In the genomic region with DNA sequence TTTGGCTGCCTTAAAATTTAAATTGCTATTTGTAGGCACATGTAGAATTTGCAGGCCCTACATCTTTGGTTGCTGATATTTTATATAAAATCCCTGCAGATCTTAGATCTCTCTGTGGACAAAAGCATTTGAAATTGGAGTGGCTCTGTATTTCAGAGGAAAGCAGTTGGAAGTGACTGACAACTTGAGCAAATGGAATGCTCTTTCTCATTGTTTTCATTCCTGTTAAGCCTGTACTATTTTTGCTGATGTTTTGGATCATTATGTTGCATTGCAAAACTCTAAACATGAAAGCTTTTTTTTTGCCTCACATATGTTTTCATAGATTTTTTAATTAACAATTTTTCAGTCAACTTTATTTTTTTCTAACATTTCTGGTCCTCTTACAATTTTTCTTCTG, we compare ENCODE assay signal across 14 cellular contexts.
DNase-seq lines count a peak whose midpoint lies in the region; ATAC-seq and TF ChIP-seq lines count a peak whose summit lies in the region.
"Had no signal": no experiment of that assay in that cellular context is flagged by ENCODE, and none has a peak within 500 bp of the region (broad histone marks: within the 10 kb centered on the region; RNA-seq: fewer than 3 reads in every experiment).

No MANE protein-coding gene starts in this region.

- H3K79me2 ChIP-seq in GM23338 (replicated peaks; ENCODE audit: insufficient read depth), result no peaks in the 10 kb centered on the region

- no peaks in the 10 kb centered on the region for H3K36me3 Mint-ChIP-seq in GM23338 (ENCODE audit: low read depth)
- H3K36me3 Mint-ChIP-seq in activated T-cell treated with anti-CD3 and anti-CD28 coated beads, Interleukin-2, amount 50 U/mL, for 72 hours (ENCODE audit: insufficient read depth in 2 of 2), result no peaks in the 10 kb centered on the region
- H3K36me3 Mint-ChIP-seq: CD14-positive monocyte; CD8-positive, alpha-beta memory T cell had no signal

- no peak overlapping the region for H2AFZ ChIP-seq in GM23338

- H3K36me3 ChIP-seq in GM23338 (ENCODE audit: insufficient read depth), result no peaks in the 10 kb centered on the region

- ATAC-seq in GM23338, result no peak
- no peak for ATAC-seq in activated T-cell treated with anti-CD3 and anti-CD28 coated beads, Interleukin-2, amount 50 U/mL, for 72 hours (replicated peaks in 1 of 2)
- ATAC-seq in HG03460 (IDR thresholded peaks at IDR 0.05; ENCODE audit: unreplicated experiment), result no peak
- ATAC-seq: HCT116 had no signal

- H3K4me1 Mint-ChIP-seq in GM23338, result peaks cover 9% of the 10 kb centered on the region
- no peaks in the 10 kb centered on the region for H3K4me1 Mint-ChIP-seq in activated T-cell treated with anti-CD3 and anti-CD28 coated beads, Interleukin-2, amount 50 U/mL, for 72 hours (ENCODE audit: low read depth)
- H3K4me1 Mint-ChIP-seq: CD14-positive monocyte; CD8-positive, alpha-beta memory T cell had no signal

- no peaks in the 10 kb centered on the region for H3F3A ChIP-seq in GM23338 (replicated peaks; ENCODE audit: low read depth)

- H3K4me3 ChIP-seq in GM23338 (no peak overlapping the region), retinal pigment epithelial cell (ENCODE audit: low read length) (no peak overlapping the region)

- no peak overlapping the region for H3K4me2 ChIP-seq in GM23338

- no peaks in the 10 kb centered on the region for H3K9me3 Mint-ChIP-seq in GM23338
- H3K9me3 Mint-ChIP-seq in activated T-cell treated with anti-CD3 and anti-CD28 coated beads, Interleukin-2, amount 50 U/mL, for 72 hours, result no peaks in the 10 kb centered on the region
- H3K9me3 Mint-ChIP-seq: CD14-positive monocyte; CD8-positive, alpha-beta memory T cell had no signal

- DNase-seq in GM23338 (ENCODE audit: low spot score), result no peak
- DNase-seq in astrocyte of the hippocampus (ENCODE audit: low read depth, low spot score), result peak; percentile 10
- DNase-seq in fibroblast of peridontal ligament (ENCODE audit: extremely low read depth), result peak; percentile 6
- peak; percentile 9 for DNase-seq in retinal pigment epithelial cell (ENCODE audit: low read depth)
- DNase-seq in activated T-cell treated with anti-CD3 and anti-CD28 coated beads, Interleukin-2, amount 50 U/mL, for 72 hours, result no peak
- DNase-seq in cerebellar nuclear complex (lab: John Stamatoyannopoulos, UW), result no peak
- DNase-seq: Caco-2; CD8-positive, alpha-beta memory T cell; DND-41; GDM1; IMR-90 had no signal

- H3K27ac Mint-ChIP-seq in GM23338, result peak overlapping the region; percentile 4; the same call in 1 of the 2 replicates
- H3K27ac Mint-ChIP-seq in activated T-cell treated with anti-CD3 and anti-CD28 coated beads, Interleukin-2, amount 50 U/mL, for 72 hours, result no peak overlapping the region
- H3K27ac Mint-ChIP-seq: CD14-positive monocyte; CD8-positive, alpha-beta memory T cell had no signal

- H3K4me3 Mint-ChIP-seq in GM23338, result no peak overlapping the region
- H3K4me3 Mint-ChIP-seq in activated T-cell treated with anti-CD3 and anti-CD28 coated beads, Interleukin-2, amount 50 U/mL, for 72 hours, result no peak overlapping the region
- H3K4me3 Mint-ChIP-seq: CD14-positive monocyte; CD8-positive, alpha-beta memory T cell had no signal

- H3K27me3 ChIP-seq in GM23338 (ENCODE audit: insufficient read depth), result no peaks in the 10 kb centered on the region

- TF ChIP-seq CTCF in GM23338 (conservative IDR thresholded peaks at IDR 0.05; ENCODE audit: low read depth in 2 of 2), result no peak
- no peak for TF ChIP-seq CTCF in retinal pigment epithelial cell (conservative IDR thresholded peaks at IDR 0.05; ENCODE audit: low read depth, low read length)

- H3K9me2 ChIP-seq in GM23338 (ENCODE audit: insufficient read depth), result no peaks in the 10 kb centered on the region

- no peaks in the 10 kb centered on the region for H3K27me3 Mint-ChIP-seq in GM23338 (ENCODE audit: insufficient read depth, low read depth, poor library complexity)
- no peaks in the 10 kb centered on the region for H3K27me3 Mint-ChIP-seq in activated T-cell treated with anti-CD3 and anti-CD28 coated beads, Interleukin-2, amount 50 U/mL, for 72 hours (ENCODE audit: low read depth)

- no peaks in the 10 kb centered on the region for H4K20me1 ChIP-seq in GM23338 (replicated peaks; ENCODE audit: insufficient read depth)

- no peak overlapping the region for H3K27ac ChIP-seq in GM23338 (ENCODE audit: low read depth)

- H3K4me1 ChIP-seq in GM23338 (ENCODE audit: insufficient read depth), result no peaks in the 10 kb centered on the region
- H3K4me1 ChIP-seq: Caco-2 had no signal

TF ChIP-seq in GM23338, 12 proteins besides CTCF, POLR2A, EP300 and RAD21 (continues in another document):
- TF ChIP-seq, protein P1, sequence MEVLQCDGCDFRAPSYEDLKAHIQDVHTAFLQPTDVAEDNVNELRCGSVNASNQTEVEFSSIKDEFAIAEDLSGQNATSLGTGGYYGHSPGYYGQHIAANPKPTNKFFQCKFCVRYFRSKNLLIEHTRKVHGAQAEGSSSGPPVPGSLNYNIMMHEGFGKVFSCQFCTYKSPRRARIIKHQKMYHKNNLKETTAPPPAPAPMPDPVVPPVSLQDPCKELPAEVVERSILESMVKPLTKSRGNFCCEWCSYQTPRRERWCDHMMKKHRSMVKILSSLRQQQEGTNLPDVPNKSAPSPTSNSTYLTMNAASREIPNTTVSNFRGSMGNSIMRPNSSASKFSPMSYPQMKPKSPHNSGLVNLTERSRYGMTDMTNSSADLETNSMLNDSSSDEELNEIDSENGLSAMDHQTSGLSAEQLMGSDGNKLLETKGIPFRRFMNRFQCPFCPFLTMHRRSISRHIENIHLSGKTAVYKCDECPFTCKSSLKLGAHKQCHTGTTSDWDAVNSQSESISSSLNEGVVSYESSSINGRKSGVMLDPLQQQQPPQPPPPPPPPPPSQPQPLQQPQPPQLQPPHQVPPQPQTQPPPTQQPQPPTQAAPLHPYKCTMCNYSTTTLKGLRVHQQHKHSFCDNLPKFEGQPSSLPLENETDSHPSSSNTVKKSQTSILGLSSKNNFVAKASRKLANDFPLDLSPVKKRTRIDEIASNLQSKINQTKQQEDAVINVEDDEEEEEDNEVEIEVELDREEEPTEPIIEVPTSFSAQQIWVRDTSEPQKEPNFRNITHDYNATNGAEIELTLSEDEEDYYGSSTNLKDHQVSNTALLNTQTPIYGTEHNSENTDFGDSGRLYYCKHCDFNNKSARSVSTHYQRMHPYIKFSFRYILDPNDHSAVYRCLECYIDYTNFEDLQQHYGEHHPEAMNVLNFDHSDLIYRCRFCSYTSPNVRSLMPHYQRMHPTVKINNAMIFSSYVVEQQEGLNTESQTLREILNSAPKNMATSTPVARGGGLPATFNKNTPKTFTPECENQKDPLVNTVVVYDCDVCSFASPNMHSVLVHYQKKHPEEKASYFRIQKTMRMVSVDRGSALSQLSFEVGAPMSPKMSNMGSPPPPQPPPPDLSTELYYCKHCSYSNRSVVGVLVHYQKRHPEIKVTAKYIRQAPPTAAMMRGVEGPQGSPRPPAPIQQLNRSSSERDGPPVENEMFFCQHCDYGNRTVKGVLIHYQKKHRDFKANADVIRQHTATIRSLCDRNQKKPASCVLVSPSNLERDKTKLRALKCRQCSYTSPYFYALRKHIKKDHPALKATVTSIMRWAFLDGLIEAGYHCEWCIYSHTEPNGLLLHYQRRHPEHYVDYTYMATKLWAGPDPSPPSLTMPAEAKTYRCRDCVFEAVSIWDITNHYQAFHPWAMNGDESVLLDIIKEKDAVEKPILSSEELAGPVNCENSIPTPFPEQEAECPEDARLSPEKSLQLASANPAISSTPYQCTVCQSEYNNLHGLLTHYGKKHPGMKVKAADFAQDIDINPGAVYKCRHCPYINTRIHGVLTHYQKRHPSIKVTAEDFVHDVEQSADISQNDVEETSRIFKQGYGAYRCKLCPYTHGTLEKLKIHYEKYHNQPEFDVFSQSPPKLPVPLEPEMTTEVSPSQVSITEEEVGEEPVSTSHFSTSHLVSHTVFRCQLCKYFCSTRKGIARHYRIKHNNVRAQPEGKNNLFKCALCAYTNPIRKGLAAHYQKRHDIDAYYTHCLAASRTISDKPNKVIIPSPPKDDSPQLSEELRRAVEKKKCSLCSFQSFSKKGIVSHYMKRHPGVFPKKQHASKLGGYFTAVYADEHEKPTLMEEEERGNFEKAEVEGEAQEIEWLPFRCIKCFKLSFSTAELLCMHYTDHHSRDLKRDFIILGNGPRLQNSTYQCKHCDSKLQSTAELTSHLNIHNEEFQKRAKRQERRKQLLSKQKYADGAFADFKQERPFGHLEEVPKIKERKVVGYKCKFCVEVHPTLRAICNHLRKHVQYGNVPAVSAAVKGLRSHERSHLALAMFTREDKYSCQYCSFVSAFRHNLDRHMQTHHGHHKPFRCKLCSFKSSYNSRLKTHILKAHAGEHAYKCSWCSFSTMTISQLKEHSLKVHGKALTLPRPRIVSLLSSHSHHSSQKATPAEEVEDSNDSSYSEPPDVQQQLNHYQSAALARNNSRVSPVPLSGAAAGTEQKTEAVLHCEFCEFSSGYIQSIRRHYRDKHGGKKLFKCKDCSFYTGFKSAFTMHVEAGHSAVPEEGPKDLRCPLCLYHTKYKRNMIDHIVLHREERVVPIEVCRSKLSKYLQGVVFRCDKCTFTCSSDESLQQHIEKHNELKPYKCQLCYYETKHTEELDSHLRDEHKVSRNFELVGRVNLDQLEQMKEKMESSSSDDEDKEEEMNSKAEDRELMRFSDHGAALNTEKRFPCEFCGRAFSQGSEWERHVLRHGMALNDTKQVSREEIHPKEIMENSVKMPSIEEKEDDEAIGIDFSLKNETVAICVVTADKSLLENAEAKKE (CRISPR knock-in tag; IDR thresholded peaks at IDR 0.05), result no peak
- TF ChIP-seq, protein P2, sequence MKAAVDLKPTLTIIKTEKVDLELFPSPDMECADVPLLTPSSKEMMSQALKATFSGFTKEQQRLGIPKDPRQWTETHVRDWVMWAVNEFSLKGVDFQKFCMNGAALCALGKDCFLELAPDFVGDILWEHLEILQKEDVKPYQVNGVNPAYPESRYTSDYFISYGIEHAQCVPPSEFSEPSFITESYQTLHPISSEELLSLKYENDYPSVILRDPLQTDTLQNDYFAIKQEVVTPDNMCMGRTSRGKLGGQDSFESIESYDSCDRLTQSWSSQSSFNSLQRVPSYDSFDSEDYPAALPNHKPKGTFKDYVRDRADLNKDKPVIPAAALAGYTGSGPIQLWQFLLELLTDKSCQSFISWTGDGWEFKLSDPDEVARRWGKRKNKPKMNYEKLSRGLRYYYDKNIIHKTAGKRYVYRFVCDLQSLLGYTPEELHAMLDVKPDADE (IDR thresholded peaks at IDR 0.05), result no peak
- TF ChIP-seq STAT1 (IDR thresholded peaks at IDR 0.05; ENCODE audit: unreplicated experiment) (no peak), EZH2phosphoT487 (IDR thresholded peaks at IDR 0.05; ENCODE audit: unreplicated experiment) (no peak)

Comparison
In these comparisons a context has a peak if more than half of its experiments do, and no peak if none do; other contexts are left out.
1. DNase-seq: peak in astrocyte of the hippocampus (single experiment), fibroblast of peridontal ligament (single experiment) and retinal pigment epithelial cell (single experiment); none in GM23338 (single experiment), activated T-cell treated with anti-CD3 and anti-CD28 coated beads, Interleukin-2, amount 50 U/mL, for 72 hours (0 of 2) and cerebellar nuclear complex (0 of 2).